In the genomic region with DNA sequence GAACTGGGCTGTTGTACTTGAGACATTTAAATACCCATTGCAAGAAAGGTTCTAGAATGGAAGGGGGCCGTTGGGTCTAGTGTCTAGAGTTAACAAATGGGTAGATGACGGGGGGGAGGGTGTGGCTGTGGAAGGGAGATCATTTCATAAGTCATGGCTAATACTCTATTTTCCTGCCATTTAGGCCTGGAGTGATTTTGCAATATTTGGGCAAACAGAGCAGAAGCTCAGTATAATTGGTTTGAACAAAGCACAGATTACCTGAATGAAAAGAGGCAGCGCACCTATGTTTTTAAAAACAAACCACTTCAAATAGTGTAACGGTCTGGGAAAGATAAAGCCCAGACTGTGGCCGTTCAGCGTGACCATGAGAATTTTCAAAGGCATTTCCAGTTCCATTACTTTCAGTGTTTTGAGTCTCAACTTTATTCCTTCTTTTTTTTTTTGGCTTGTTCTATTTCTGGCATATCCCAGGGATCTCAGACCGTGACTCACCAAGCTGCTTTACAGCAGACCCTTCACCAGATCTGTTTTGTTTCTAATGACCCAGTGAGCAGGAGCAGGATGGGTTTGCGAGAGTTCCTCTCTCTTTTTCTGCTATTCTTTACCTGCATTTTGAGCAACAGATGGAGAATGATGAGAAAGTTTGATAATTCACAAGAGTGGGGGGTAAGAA, we compare ENCODE assay signal across 13 cellular contexts.
A peak's percentile ranks its signal among the peaks of the same experiment; 100 is the strongest.
DNase-seq lines count a peak whose midpoint lies in the region; ATAC-seq and TF ChIP-seq lines count a peak whose summit lies in the region.
"Had no signal": no experiment of that assay in that cellular context is flagged by ENCODE, and none has a peak within 500 bp of the region (broad histone marks: within the 10 kb centered on the region; RNA-seq: fewer than 3 reads in every experiment).

No MANE protein-coding gene starts in this region.

- H3K27me3 Mint-ChIP-seq in glutamatergic neuron (ENCODE audit: unreplicated experiment) (peaks cover 2% of the 10 kb centered on the region), osteocyte (ENCODE audit: unreplicated experiment) (peaks cover 8% of the 10 kb centered on the region)

- H3F3A ChIP-seq in neural cell (ENCODE audit: insufficient read depth, low read length, poor library complexity, severe bottlenecking): peaks cover 4% of the 10 kb centered on the region

- H3K9me2 ChIP-seq in neural cell (ENCODE audit: insufficient read depth, low read length): no peaks in the 10 kb centered on the region

- H3K27ac ChIP-seq in neural cell (ENCODE audit: low read length) (peak overlapping the region; percentile 7), colonic mucosa (no peak overlapping the region), dorsolateral prefrontal cortex (peak overlapping the region in 2 of 59 donors; percentile 9 to 90)
- H3K27ac ChIP-seq: tibial nerve had no signal

- H2AFZ ChIP-seq in neural cell (ENCODE audit: low read depth, low read length): no peak overlapping the region

- H3K9me3 ChIP-seq in neural cell (ENCODE audit: low read length) (no peaks in the 10 kb centered on the region), colonic mucosa (no peaks in the 10 kb centered on the region)
- H3K9me3 ChIP-seq: tibial nerve had no signal

- DNase-seq in Daoy (ENCODE audit: low read depth) (peak; percentile 40), NCI-H748 (lab: John Stamatoyannopoulos, UW; ENCODE audit: unreplicated experiment) (peak; percentile 92), glutamatergic neuron (no peak), colonic mucosa (no peak), osteocyte (ENCODE audit: extremely low spot score, unreplicated experiment) (no peak), dorsolateral prefrontal cortex (no peak)
- DNase-seq: activated CD4-positive, alpha-beta T cell treated with anti-CD3 and anti-CD28 coated beads, Interleukin-2, amount 50 U/mL, for 1 hour; activated T-cell treated with anti-CD3 and anti-CD28 coated beads, Interleukin-2, amount 50 U/mL, for 4 hours; AML-193; HFFc6 had no signal

- peaks cover 2% of the 10 kb centered on the region for H3K9me3 Mint-ChIP-seq in glutamatergic neuron (ENCODE audit: unreplicated experiment)
- no peaks in the 10 kb centered on the region for H3K9me3 Mint-ChIP-seq in osteocyte (ENCODE audit: unreplicated experiment)
- H3K9me3 Mint-ChIP-seq: activated T-cell treated with anti-CD3 and anti-CD28 coated beads, Interleukin-2, amount 50 U/mL, for 4 hours; HFFc6 had no signal

- no peak for TF ChIP-seq RAD21 in neural cell (conservative IDR thresholded peaks at IDR 0.05)

- no peak for TF ChIP-seq EP300 in neural cell (conservative IDR thresholded peaks at IDR 0.05; ENCODE audit: poor library complexity, severe bottlenecking)

- H3K36me3 ChIP-seq in neural cell (ENCODE audit: insufficient read depth, low read length) (no peaks in the 10 kb centered on the region), colonic mucosa (no peaks in the 10 kb centered on the region)

- no peaks in the 10 kb centered on the region for H3K4me1 ChIP-seq in colonic mucosa

- H3K4me2 ChIP-seq in neural cell (ENCODE audit: low read length): no peak overlapping the region

- no peak for ATAC-seq in GM19397 (IDR thresholded peaks at IDR 0.05; ENCODE audit: unreplicated experiment)
- ATAC-seq: activated T-cell treated with anti-CD3 and anti-CD28 coated beads, Interleukin-2, amount 50 U/mL, for 4 hours had no signal

- peaks cover 62% of the 10 kb centered on the region for H3K4me1 Mint-ChIP-seq in glutamatergic neuron (ENCODE audit: low read depth, unreplicated experiment)
- peaks cover 5% of the 10 kb centered on the region for H3K4me1 Mint-ChIP-seq in osteocyte (ENCODE audit: unreplicated experiment)

- H3K27ac Mint-ChIP-seq in glutamatergic neuron (ENCODE audit: unreplicated experiment) (no peak overlapping the region), osteocyte (ENCODE audit: unreplicated experiment) (no peak overlapping the region)
- H3K27ac Mint-ChIP-seq: HFFc6 had no signal

- peaks cover 5% of the 10 kb centered on the region for H3K79me2 ChIP-seq in neural cell (replicated peaks; ENCODE audit: insufficient read depth, low read length)

- H3K36me3 Mint-ChIP-seq in glutamatergic neuron (ENCODE audit: unreplicated experiment) (no peaks in the 10 kb centered on the region), osteocyte (ENCODE audit: unreplicated experiment) (no peaks in the 10 kb centered on the region)

- no peaks in the 10 kb centered on the region for H3K27me3 ChIP-seq in neural cell (ENCODE audit: insufficient read depth, low read depth, low read length)
- no peaks in the 10 kb centered on the region for H3K27me3 ChIP-seq in colonic mucosa
- H3K27me3 ChIP-seq in dorsolateral prefrontal cortex: no peaks in the 10 kb centered on the region
- H3K27me3 ChIP-seq: tibial nerve had no signal

- H3K4me3 Mint-ChIP-seq in glutamatergic neuron (ENCODE audit: unreplicated experiment): peak overlapping the region; percentile 56
- H3K4me3 Mint-ChIP-seq in osteocyte (ENCODE audit: unreplicated experiment): no peak overlapping the region
- H3K4me3 Mint-ChIP-seq: activated T-cell treated with anti-CD3 and anti-CD28 coated beads, Interleukin-2, amount 50 U/mL, for 4 hours; HFFc6 had no signal

- H3K4me3 ChIP-seq in neural cell (ENCODE audit: low read length) (peak overlapping the region; percentile 56), colonic mucosa (no peak overlapping the region), dorsolateral prefrontal cortex (peak overlapping the region in 22 of 59 donors; percentile 2 to 66 (median 52))
- H3K4me3 ChIP-seq: tibial nerve had no signal

- intact Hi-C loops in colonic mucosa (cut with DNase I) (no loop called here), dorsolateral prefrontal cortex (cut with DNase I) (no loop called here)

- H4K20me1 ChIP-seq in neural cell (ENCODE audit: insufficient read depth): no peaks in the 10 kb centered on the region

- H3K9ac ChIP-seq in neural cell (ENCODE audit: low read length) (no peak overlapping the region), colonic mucosa (ENCODE audit: low read depth in 2 of 2, low read length in 2 of 2) (no peak overlapping the region)

- TF ChIP-seq CTCF in glutamatergic neuron (IDR thresholded peaks at IDR 0.05; ENCODE audit: partially characterized antibody, unreplicated experiment) (no peak), neural cell (IDR thresholded peaks at IDR 0.05; ENCODE audit: poor library complexity, severe bottlenecking) (no peak), colonic mucosa (IDR thresholded peaks at IDR 0.05) (no peak), osteocyte (IDR thresholded peaks at IDR 0.05) (no peak), dorsolateral prefrontal cortex (IDR thresholded peaks at IDR 0.05 in 54 of 56, conservative IDR thresholded peaks at IDR 0.05 in 2 of 56; ENCODE audit: low read depth in 1 of 56, partially characterized antibody in 56 of 56) (no peak)

TF ChIP-seq in neural cell, 6 proteins besides CTCF, POLR2A, EP300 and RAD21:
- TF ChIP-seq MXI1 (conservative IDR thresholded peaks at IDR 0.05; ENCODE audit: poor library complexity, severe bottlenecking) (no peak), TAF1 (IDR thresholded peaks at IDR 0.05; ENCODE audit: low read depth) (no peak), EZH2 (IDR thresholded peaks at IDR 0.05; ENCODE audit: borderline replicate concordance, insufficient read depth, low read length, poor library complexity, severe bottlenecking) (no peak), SMC3 (conservative IDR thresholded peaks at IDR 0.05; ENCODE audit: poor library complexity) (no peak), POLR2AphosphoS5 (IDR thresholded peaks at IDR 0.05) (no peak), REST (IDR thresholded peaks at IDR 0.05; ENCODE audit: borderline replicate concordance) (no peak)

Comparison
In these comparisons a context has a peak if more than half of its experiments do, and no peak if none do; other contexts are left out.
1. DNase-seq: peak in Daoy (single experiment) and NCI-H748 (single experiment); none in glutamatergic neuron (single experiment), colonic mucosa (single experiment), osteocyte (single experiment) and dorsolateral prefrontal cortex (0 of 10).